In genomic region chr2:229431331-229431954, GRCh38 we compare ENCODE assay signal across 8 cellular contexts.
DNase-seq lines count a peak whose midpoint lies in the region; ATAC-seq and TF ChIP-seq lines count a peak whose summit lies in the region.

No MANE protein-coding gene starts in this region.

- peak; percentile 77 for ATAC-seq in SK-N-SH treated with all-trans-retinoic acid at 6 μM for 48 hours
- ATAC-seq in HG03095 (IDR thresholded peaks at IDR 0.05; ENCODE audit: unreplicated experiment), result no peak

- no peaks in the 10 kb centered on the region for H3K36me3 Mint-ChIP-seq in glutamatergic neuron (ENCODE audit: unreplicated experiment)

- H3K27ac ChIP-seq in C4-2B (no peak overlapping the region), testis (peak overlapping the region in 1 of 2 donors; percentile 23)

- no peaks in the 10 kb centered on the region for H3K27me3 ChIP-seq in testis

- peaks cover 1% of the 10 kb centered on the region for H3K9me3 Mint-ChIP-seq in glutamatergic neuron (ENCODE audit: unreplicated experiment)

- no peak overlapping the region for H3K4me3 Mint-ChIP-seq in glutamatergic neuron (ENCODE audit: unreplicated experiment)

- H3K4me3 ChIP-seq in testis, result no peak overlapping the region

- no peaks in the 10 kb centered on the region for H3K9me3 ChIP-seq in testis

- intact Hi-C loops in testis (cut with DNase I; ENCODE audit: low total_unique reads), result no loop called here

- peaks cover 3% of the 10 kb centered on the region for H3K4me1 Mint-ChIP-seq in glutamatergic neuron (ENCODE audit: low read depth, unreplicated experiment)

- peak; percentile 50 for DNase-seq in HS-5 (ENCODE audit: low read depth)
- no peak for DNase-seq in glutamatergic neuron
- no peak for DNase-seq in testis
- DNase-seq in ecto neural progenitor cell (ENCODE audit: low spot score), result no peak
- DNase-seq in HPDE6-E6E7 (ENCODE audit: extremely low spot score), result no peak

- 26 to 57% methylated on average over 2 of the region's 2 CpGs for WGBS in testis, 2 donors

- H3K36me3 ChIP-seq in testis (ENCODE audit: low read depth, missing control alignments), result no peaks in the 10 kb centered on the region

- H3K27ac Mint-ChIP-seq in glutamatergic neuron (ENCODE audit: unreplicated experiment), result no peak overlapping the region

- TF ChIP-seq POLR2A in testis (IDR thresholded peaks at IDR 0.05), result no peak

- peaks cover 3% of the 10 kb centered on the region for H3K4me1 ChIP-seq in testis

- TF ChIP-seq CTCF in C4-2B (conservative IDR thresholded peaks at IDR 0.05) (peak; percentile 67), glutamatergic neuron (IDR thresholded peaks at IDR 0.05; ENCODE audit: partially characterized antibody, unreplicated experiment) (peak; percentile 84), testis (IDR thresholded peaks at IDR 0.05) (peak; percentile 36 to 66 (median 38))

- H3K27me3 Mint-ChIP-seq in glutamatergic neuron (ENCODE audit: unreplicated experiment), result no peaks in the 10 kb centered on the region

TF ChIP-seq in SK-N-SH treated with all-trans-retinoic acid at 6 μM for 48 hours, 23 proteins besides CTCF, POLR2A, EP300 and RAD21:
- TF ChIP-seq BACH2 (CRISPR knock-in tag; IDR thresholded peaks at IDR 0.05; ENCODE audit: borderline replicate concordance) (no peak), PPARA (CRISPR knock-in tag; IDR thresholded peaks at IDR 0.05; ENCODE audit: borderline replicate concordance) (no peak)
TF ChIP-seq in SK-N-SH treated with all-trans-retinoic acid at 6 μM for 48 hours: peak in this region for 0.
